ENCODE assay signal across 1 cellular context in genomic region chr5:79578876-79579275, GRCh38.
TF ChIP-seq lines count a peak whose summit lies in the region.

No MANE protein-coding gene starts in this region.

TF ChIP-seq in HepG2, 621 proteins besides CTCF, POLR2A, EP300 and RAD21 (continued from another document):
- TF ChIP-seq ZNF639 (CRISPR knock-in tag; conservative IDR thresholded peaks at IDR 0.05) (no peak), PITX1 (CRISPR knock-in tag; IDR thresholded peaks at IDR 0.05) (no peak), HOMEZ (CRISPR knock-in tag; IDR thresholded peaks at IDR 0.05; ENCODE audit: low read depth) (no peak), SMYD3 (CRISPR knock-in tag; IDR thresholded peaks at IDR 0.05) (no peak), TCF12 (IDR thresholded peaks at IDR 0.05) (no peak), TCF12 (CRISPR knock-in tag; IDR thresholded peaks at IDR 0.05) (no peak), CENPX (CRISPR knock-in tag; IDR thresholded peaks at IDR 0.05) (no peak), ZNF547 (CRISPR knock-in tag; IDR thresholded peaks at IDR 0.05) (no peak), AHDC1 (CRISPR knock-in tag; IDR thresholded peaks at IDR 0.05; ENCODE audit: borderline replicate concordance) (no peak), MTF1 (CRISPR knock-in tag; IDR thresholded peaks at IDR 0.05) (no peak), TGIF2 (CRISPR knock-in tag; IDR thresholded peaks at IDR 0.05) (no peak)
- TF ChIP-seq, protein P1, sequence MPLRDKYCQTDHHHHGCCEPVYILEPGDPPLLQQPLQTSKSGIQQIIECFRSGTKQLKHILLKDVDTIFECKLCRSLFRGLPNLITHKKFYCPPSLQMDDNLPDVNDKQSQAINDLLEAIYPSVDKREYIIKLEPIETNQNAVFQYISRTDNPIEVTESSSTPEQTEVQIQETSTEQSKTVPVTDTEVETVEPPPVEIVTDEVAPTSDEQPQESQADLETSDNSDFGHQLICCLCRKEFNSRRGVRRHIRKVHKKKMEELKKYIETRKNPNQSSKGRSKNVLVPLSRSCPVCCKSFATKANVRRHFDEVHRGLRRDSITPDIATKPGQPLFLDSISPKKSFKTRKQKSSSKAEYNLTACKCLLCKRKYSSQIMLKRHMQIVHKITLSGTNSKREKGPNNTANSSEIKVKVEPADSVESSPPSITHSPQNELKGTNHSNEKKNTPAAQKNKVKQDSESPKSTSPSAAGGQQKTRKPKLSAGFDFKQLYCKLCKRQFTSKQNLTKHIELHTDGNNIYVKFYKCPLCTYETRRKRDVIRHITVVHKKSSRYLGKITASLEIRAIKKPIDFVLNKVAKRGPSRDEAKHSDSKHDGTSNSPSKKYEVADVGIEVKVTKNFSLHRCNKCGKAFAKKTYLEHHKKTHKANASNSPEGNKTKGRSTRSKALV (CRISPR knock-in tag; IDR thresholded peaks at IDR 0.05) = no peak
- TF ChIP-seq, protein P2, sequence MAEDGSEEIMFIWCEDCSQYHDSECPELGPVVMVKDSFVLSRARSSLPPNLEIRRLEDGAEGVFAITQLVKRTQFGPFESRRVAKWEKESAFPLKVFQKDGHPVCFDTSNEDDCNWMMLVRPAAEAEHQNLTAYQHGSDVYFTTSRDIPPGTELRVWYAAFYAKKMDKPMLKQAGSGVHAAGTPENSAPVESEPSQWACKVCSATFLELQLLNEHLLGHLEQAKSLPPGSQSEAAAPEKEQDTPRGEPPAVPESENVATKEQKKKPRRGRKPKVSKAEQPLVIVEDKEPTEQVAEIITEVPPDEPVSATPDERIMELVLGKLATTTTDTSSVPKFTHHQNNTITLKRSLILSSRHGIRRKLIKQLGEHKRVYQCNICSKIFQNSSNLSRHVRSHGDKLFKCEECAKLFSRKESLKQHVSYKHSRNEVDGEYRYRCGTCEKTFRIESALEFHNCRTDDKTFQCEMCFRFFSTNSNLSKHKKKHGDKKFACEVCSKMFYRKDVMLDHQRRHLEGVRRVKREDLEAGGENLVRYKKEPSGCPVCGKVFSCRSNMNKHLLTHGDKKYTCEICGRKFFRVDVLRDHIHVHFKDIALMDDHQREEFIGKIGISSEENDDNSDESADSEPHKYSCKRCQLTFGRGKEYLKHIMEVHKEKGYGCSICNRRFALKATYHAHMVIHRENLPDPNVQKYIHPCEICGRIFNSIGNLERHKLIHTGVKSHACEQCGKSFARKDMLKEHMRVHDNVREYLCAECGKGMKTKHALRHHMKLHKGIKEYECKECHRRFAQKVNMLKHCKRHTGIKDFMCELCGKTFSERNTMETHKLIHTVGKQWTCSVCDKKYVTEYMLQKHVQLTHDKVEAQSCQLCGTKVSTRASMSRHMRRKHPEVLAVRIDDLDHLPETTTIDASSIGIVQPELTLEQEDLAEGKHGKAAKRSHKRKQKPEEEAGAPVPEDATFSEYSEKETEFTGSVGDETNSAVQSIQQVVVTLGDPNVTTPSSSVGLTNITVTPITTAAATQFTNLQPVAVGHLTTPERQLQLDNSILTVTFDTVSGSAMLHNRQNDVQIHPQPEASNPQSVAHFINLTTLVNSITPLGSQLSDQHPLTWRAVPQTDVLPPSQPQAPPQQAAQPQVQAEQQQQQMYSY (CRISPR knock-in tag; IDR thresholded peaks at IDR 0.05) = no peak
TF ChIP-seq in HepG2: peak in this region for 0.
